In genomic region chr5:36584009-36584875, GRCh38 we compare ENCODE assay signal across 22 cellular contexts. TPM values are rescaled to one million over a fixed set of nuclear protein-coding genes. Genes with fewer than 3 reads are reported as not detected.
A peak's percentile ranks its signal among the peaks of the same experiment; 100 is the strongest.
DNase-seq lines count a peak whose midpoint lies in the region; TF ChIP-seq lines count a peak whose summit lies in the region.
"Had no signal": no experiment of that assay in that cellular context is flagged by ENCODE, and none has a peak within 500 bp of the region (broad histone marks: within the 10 kb centered on the region; RNA-seq: fewer than 3 reads in every experiment).

No MANE protein-coding gene starts in this region.

- H3K36me3 Mint-ChIP-seq in H9 (ENCODE audit: insufficient read depth in 1 of 3, low read depth in 3 of 3) (no peaks in the 10 kb centered on the region), neural crest cell (ENCODE audit: low read depth) (no peaks in the 10 kb centered on the region)
- H3K36me3 Mint-ChIP-seq: CD4-positive, CD25-positive, alpha-beta regulatory T cell had no signal

- intact Hi-C loops in dorsolateral prefrontal cortex (cut with DNase I): loop anchor here in 1 of 2 donors (10.0 kb wide), 1 partner anchor 169 kb away; no protein-coding TSS in a partner anchor

- H3K9me3 Mint-ChIP-seq in H9 (peaks cover 0 to 4% of the 10 kb centered on the region in 2 experiments; a peak in 1 of 5 replicates), neural crest cell (no peaks in the 10 kb centered on the region)

- no peak overlapping the region for H4K8ac ChIP-seq in H9 (replicated peaks; ENCODE audit: insufficient read length, low read depth, low read length)

- no peaks in the 10 kb centered on the region for H3K79me1 ChIP-seq in H9 (ENCODE audit: insufficient read depth, low read depth, low read length, poor library complexity, severe bottlenecking)

- H3K23me2 ChIP-seq in H9 (ENCODE audit: insufficient read length, low read depth, low read length, poor library complexity, severe bottlenecking): no peaks in the 10 kb centered on the region

- no peak overlapping the region for H3K23ac ChIP-seq in H9 (ENCODE audit: insufficient read length, low read depth, low read length)

- H4K91ac ChIP-seq in H9 (ENCODE audit: insufficient read length, low read depth, low read length): no peak overlapping the region

- no peak overlapping the region for H2AFZ ChIP-seq in H9 (ENCODE audit: low read length)
- no peak overlapping the region for H2AFZ ChIP-seq in smooth muscle cell (ENCODE audit: low read depth)

- no peak for DNase-seq in H9
- no peak for DNase-seq in dorsolateral prefrontal cortex
- no peak for DNase-seq in neural crest cell (ENCODE audit: low read depth, low spot score)
- DNase-seq in activated CD4-positive, alpha-beta T cell treated with anti-CD3 and anti-CD28 coated beads, Interleukin-2, amount 50 U/mL, for 1 hour: no peak
- no peak for DNase-seq in smooth muscle cell (lab: John Stamatoyannopoulos, UW; ENCODE audit: unreplicated experiment)
- DNase-seq in activated CD4-positive, alpha-beta T cell treated with anti-CD3 and anti-CD28 coated beads for 48 hours: no peak
- DNase-seq in NCI-H2171 treated with DMSO at 0.1 percent for 48 hours (lab: John Stamatoyannopoulos, UW): no peak
- DNase-seq: BE2C; CD4-positive, CD25-positive, alpha-beta regulatory T cell; COR-L47; DMS153; GDM1; KG1; MV-4-11; NCI-H1417; NCI-H187; NCI-H226; NCI-H524; NCI-H82; SHP77 had no signal

- H3K27ac ChIP-seq in H9 (ENCODE audit: insufficient read length, low read depth, low read length) (no peak overlapping the region), dorsolateral prefrontal cortex (peak overlapping the region in 57 of 59 donors; percentile 1 to 87 (median 74)), subcutaneous abdominal adipose tissue (ENCODE audit: low read depth, low read length) (peak overlapping the region; percentile 32), smooth muscle cell (ENCODE audit: low read depth) (no peak overlapping the region)

- no peak overlapping the region for H2BK20ac ChIP-seq in H9 (ENCODE audit: low read depth, low read length, poor library complexity, severe bottlenecking)

- peak overlapping the region in 2 of 59 donors; percentile 4 to 17 for H3K4me3 ChIP-seq in dorsolateral prefrontal cortex
- H3K4me3 ChIP-seq in subcutaneous abdominal adipose tissue (ENCODE audit: low read depth in 1 of 5, low read length in 5 of 5): peak overlapping the region in 2 of 5 donors; percentile 1 to 14
- no peak overlapping the region for H3K4me3 ChIP-seq in smooth muscle cell

- no peak overlapping the region for H3K18ac ChIP-seq in H9 (ENCODE audit: insufficient read length, low read depth, low read length)

- no peak overlapping the region for H3K4me2 ChIP-seq in H9 (ENCODE audit: insufficient read depth, insufficient read length, low read length)
- H3K4me2 ChIP-seq in smooth muscle cell: no peak overlapping the region

- H3K27me3 ChIP-seq in H9 (ENCODE audit: insufficient read depth, low read length) (0 out of 2 replicates have a peak, but pooled peaks cover 2% of the 10 kb centered on the region), dorsolateral prefrontal cortex (no peaks in the 10 kb centered on the region), subcutaneous abdominal adipose tissue (ENCODE audit: control insufficient read depth in 5 of 5, insufficient read depth in 4 of 5, low read length in 5 of 5) (no peaks in the 10 kb centered on the region), smooth muscle cell (ENCODE audit: low read depth) (peaks cover 4% of the 10 kb centered on the region)

- TF ChIP-seq CTCF in H9 (conservative IDR thresholded peaks at IDR 0.05) (no peak), dorsolateral prefrontal cortex (IDR thresholded peaks at IDR 0.05 in 54 of 56, conservative IDR thresholded peaks at IDR 0.05 in 2 of 56; ENCODE audit: low read depth in 1 of 56, partially characterized antibody in 56 of 56) (no peak), neural crest cell (conservative IDR thresholded peaks at IDR 0.05) (no peak), smooth muscle cell (IDR thresholded peaks at IDR 0.05; ENCODE audit: borderline replicate concordance, insufficient read depth, poor library complexity, severe bottlenecking) (no peak)

- H3K79me2 ChIP-seq in H9 (ENCODE audit: insufficient read depth, low read length) (no peaks in the 10 kb centered on the region), smooth muscle cell (ENCODE audit: low read depth) (no peaks in the 10 kb centered on the region)

- H3K27me3 Mint-ChIP-seq in H9 (ENCODE audit: low read depth): peaks cover 3% of the 10 kb centered on the region; the same call in 1 of the 2 replicates
- H3K27me3 Mint-ChIP-seq in neural crest cell (ENCODE audit: low read depth): no peaks in the 10 kb centered on the region
- H3K27me3 Mint-ChIP-seq: CD4-positive, CD25-positive, alpha-beta regulatory T cell had no signal

- H3K36me3 ChIP-seq in subcutaneous abdominal adipose tissue (ENCODE audit: control insufficient read depth in 5 of 5, insufficient read depth in 5 of 5, low read length in 5 of 5) (no peaks in the 10 kb centered on the region), smooth muscle cell (ENCODE audit: low read depth) (no peaks in the 10 kb centered on the region)
- H3K36me3 ChIP-seq: BE2C had no signal

- no peak overlapping the region for H3T11ph ChIP-seq in H9 (ENCODE audit: low read length)

- H2BK15ac ChIP-seq in H9 (ENCODE audit: low read depth, low read length): no peak overlapping the region

- H2BK120ac ChIP-seq in H9 (ENCODE audit: low read depth, low read length, poor library complexity, severe bottlenecking): no peak overlapping the region

- peak overlapping the region; percentile 49; the same call in 1 of the 2 replicates for H3K14ac ChIP-seq in H9 (ENCODE audit: insufficient read depth, low read length)

- H4K5ac ChIP-seq in H9 (ENCODE audit: insufficient read length, low read depth, low read length): no peak overlapping the region

- no peak overlapping the region for H2BK5ac ChIP-seq in H9 (ENCODE audit: insufficient read length, low read length)

- no peak overlapping the region for H3K56ac ChIP-seq in H9 (ENCODE audit: insufficient read length, low read depth, low read length)

- no peak overlapping the region for H3K4ac ChIP-seq in H9 (ENCODE audit: low read depth, low read length)

- H3K4me1 ChIP-seq in H9 (ENCODE audit: insufficient read depth, low read length): no peaks in the 10 kb centered on the region
- peaks cover 0 to 26% (median 8%) of the 10 kb centered on the region in 5 donors for H3K4me1 ChIP-seq in subcutaneous abdominal adipose tissue (ENCODE audit: control insufficient read depth in 5 of 5, insufficient read depth in 5 of 5, low read length in 5 of 5)
- peaks cover 6% of the 10 kb centered on the region for H3K4me1 ChIP-seq in smooth muscle cell (ENCODE audit: low read depth)
- H3K4me1 ChIP-seq: BE2C had no signal

- H3F3A ChIP-seq in smooth muscle cell (ENCODE audit: low read depth): no peaks in the 10 kb centered on the region

- H3K9ac ChIP-seq in H9 (ENCODE audit: extremely low read depth, insufficient read length, low read length) (no peak overlapping the region), subcutaneous abdominal adipose tissue (ENCODE audit: low read length in 5 of 5) (peak overlapping the region in 2 of 5 donors; percentile 13 to 26), smooth muscle cell (ENCODE audit: low read depth) (no peak overlapping the region)

- no peak overlapping the region for H3K4me3 Mint-ChIP-seq in H9
- H3K4me3 Mint-ChIP-seq in neural crest cell: no peak overlapping the region
- H3K4me3 Mint-ChIP-seq: CD4-positive, CD25-positive, alpha-beta regulatory T cell had no signal

- H3K27ac Mint-ChIP-seq in H9: no peak overlapping the region; a peak in 1 of 7 replicates
- peak overlapping the region; percentile 78 for H3K27ac Mint-ChIP-seq in neural crest cell (ENCODE audit: unreplicated experiment)
- H3K27ac Mint-ChIP-seq: CD4-positive, CD25-positive, alpha-beta regulatory T cell had no signal

- H4K20me1 ChIP-seq in H9 (ENCODE audit: control insufficient read depth, insufficient read depth, insufficient read length) (no peaks in the 10 kb centered on the region), smooth muscle cell (ENCODE audit: low read depth) (no peaks in the 10 kb centered on the region)

- H2BK12ac ChIP-seq in H9 (ENCODE audit: insufficient read length, low read depth, low read length): no peak overlapping the region

- no CpG with 5 or more reads among the region's 10 CpGs for WGBS in H9 (ENCODE audit: extremely low coverage, insufficient read length, low lambda C conversion rate)
- WGBS in smooth muscle cell (ENCODE audit: low lambda C conversion rate): 89% methylated on average over 10 of the region's 10 CpGs

- H2AK5ac ChIP-seq in H9 (ENCODE audit: insufficient read length, low read length): no peak overlapping the region

- H3K9me3 ChIP-seq in H9 (ENCODE audit: control insufficient read depth, low read depth, low read length) (no peaks in the 10 kb centered on the region), subcutaneous abdominal adipose tissue (ENCODE audit: control insufficient read depth in 5 of 5, low read length in 5 of 5) (no peaks in the 10 kb centered on the region), smooth muscle cell (replicated peaks; ENCODE audit: low read depth) (no peaks in the 10 kb centered on the region)
- H3K9me3 ChIP-seq: BE2C had no signal

- H3K4me1 Mint-ChIP-seq in H9: 0 out of 4 replicates have a peak, but pooled peaks cover 0 to 4% of the 10 kb centered on the region in 2 experiments
- H3K4me1 Mint-ChIP-seq in neural crest cell: peaks cover 16% of the 10 kb centered on the region
- H3K4me1 Mint-ChIP-seq: CD4-positive, CD25-positive, alpha-beta regulatory T cell had no signal

RNA-seq across cellular contexts. Expression of gene SLC1A3, which starts 22.2 kb away (rescaled TPM):
- 18.4 and 18.6 TPM in 2 replicates for total RNA-seq in H9 (2021)
- total RNA-seq in dorsolateral prefrontal cortex: 1,000 to 10,000 TPM in 10 of 120 experiments, 100 to 1,000 TPM in 110; 324 to 1,867 (median 637) TPM
- total RNA-seq in neural crest cell: 24.4 and 26.5 TPM in 2 replicates
- 6.8 and 7.2 TPM in 2 replicates for total RNA-seq in smooth muscle cell
- polyA plus RNA-seq in smooth muscle cell: 2.1 and 3.1 TPM in 2 replicates
- total RNA-seq: A172; CD4-positive, CD25-positive, alpha-beta regulatory T cell had no signal
- polyA plus RNA-seq: CD4-positive, CD25-positive, alpha-beta regulatory T cell had no signal

Comparison
In these comparisons a context has a peak if more than half of its experiments do, and no peak if none do; other contexts are left out.
1. H3K27ac ChIP-seq: peak in dorsolateral prefrontal cortex (57 of 59) and subcutaneous abdominal adipose tissue (single experiment); none in H9 (single experiment) and smooth muscle cell (single experiment).
2. RNA of gene SLC1A3, which starts 22.2 kb away (total RNA-seq): 324 to 1,867 TPM in dorsolateral prefrontal cortex; 24.4 to 26.5 TPM in neural crest cell, 18.4 to 18.6 TPM in H9 and 6.8 to 7.2 TPM in smooth muscle cell; every median in the first group is over 10 times any median in the second.